Comparison of ENCODE assay signal across 14 cellular contexts in genomic region chr7:125098377-125098970, GRCh38.
DNase-seq lines count a peak whose midpoint lies in the region; ATAC-seq, FAIRE-seq and TF ChIP-seq lines count a peak whose summit lies in the region.
"Had no signal": no experiment of that assay in that cellular context is flagged by ENCODE, and none has a peak within 500 bp of the region (broad histone marks: within the 10 kb centered on the region; RNA-seq: fewer than 3 reads in every experiment).

No MANE protein-coding gene starts in this region.

- H3K27me3 ChIP-seq in adipocyte (replicated peaks; ENCODE audit: control insufficient read depth, insufficient read depth, low read length) (no peaks in the 10 kb centered on the region), small intestine (ENCODE audit: control insufficient read depth in 2 of 2, insufficient read depth in 2 of 2, low read length in 2 of 2) (no peaks in the 10 kb centered on the region), esophagus muscularis mucosa (no peaks in the 10 kb centered on the region), ascending aorta (no peaks in the 10 kb centered on the region)
- H3K27me3 ChIP-seq: right atrium auricular region had no signal

- H3K9ac ChIP-seq in adipocyte (ENCODE audit: low read length) = no peak overlapping the region

- no peak overlapping the region for H3K4me3 ChIP-seq in adipocyte (ENCODE audit: low read length)
- H3K4me3 ChIP-seq in small intestine (ENCODE audit: low read depth in 1 of 2, low read length in 2 of 2) = no peak overlapping the region
- H3K4me3 ChIP-seq in esophagus muscularis mucosa = no peak overlapping the region
- H3K4me3 ChIP-seq in ascending aorta = no peak overlapping the region
- H3K4me3 ChIP-seq: right atrium auricular region had no signal

- 82 to 100% (median 93%) methylated on average over 1 of the region's 1 CpG for WGBS in small intestine, 3 donors
- 76% methylated on average over 1 of the region's 1 CpG for WGBS in esophagus muscularis mucosa

- no peak for FAIRE-seq in small intestine (lab: Jason Lieb, UNC)

- H3K36me3 ChIP-seq in adipocyte (ENCODE audit: control insufficient read depth, insufficient read depth, low read length, severe bottlenecking) = no peaks in the 10 kb centered on the region
- H3K36me3 ChIP-seq in small intestine (ENCODE audit: control insufficient read depth in 2 of 2, insufficient read depth in 2 of 2, low read length in 2 of 2) = no peaks in the 10 kb centered on the region
- H3K36me3 ChIP-seq in esophagus muscularis mucosa = no peaks in the 10 kb centered on the region
- H3K36me3 ChIP-seq in ascending aorta = no peaks in the 10 kb centered on the region
- H3K36me3 ChIP-seq: right atrium auricular region had no signal

- ATAC-seq in GM18520 (IDR thresholded peaks at IDR 0.05; ENCODE audit: unreplicated experiment) (peak; percentile 95), GM21576 (IDR thresholded peaks at IDR 0.05; ENCODE audit: unreplicated experiment) (peak; percentile 85), HG03097 (IDR thresholded peaks at IDR 0.05; ENCODE audit: low FRiP score, unreplicated experiment) (peak; percentile 66)
- ATAC-seq: effector memory CD8-positive, alpha-beta T cell had no signal

- TF ChIP-seq CTCF in esophagus muscularis mucosa (IDR thresholded peaks at IDR 0.05) = no peak
- no peak for TF ChIP-seq CTCF in ascending aorta (IDR thresholded peaks at IDR 0.05)

- no peak for TF ChIP-seq POLR2A in esophagus muscularis mucosa (IDR thresholded peaks at IDR 0.05; ENCODE audit: low read depth)

- H3K4me1 ChIP-seq in adipocyte (ENCODE audit: control insufficient read depth, insufficient read depth, low read length) (no peaks in the 10 kb centered on the region), small intestine (ENCODE audit: control insufficient read depth in 2 of 2, insufficient read depth in 1 of 2, low read depth in 1 of 2, low read length in 1 of 2) (no peaks in the 10 kb centered on the region), esophagus muscularis mucosa (no peaks in the 10 kb centered on the region), ascending aorta (no peaks in the 10 kb centered on the region)
- H3K4me1 ChIP-seq: right atrium auricular region had no signal

- H3K27ac ChIP-seq in small intestine (ENCODE audit: low read depth in 1 of 2, low read length in 1 of 2) = no peak overlapping the region
- no peak overlapping the region for H3K27ac ChIP-seq in esophagus muscularis mucosa (replicated peaks in 1 of 4)
- H3K27ac ChIP-seq in ascending aorta = no peak overlapping the region
- H3K27ac ChIP-seq: HL-60, right atrium auricular region had no signal

- DNase-seq in adipocyte (ENCODE audit: low read depth) (peak; percentile 10), small intestine (no peak), esophagus muscularis mucosa (ENCODE audit: extremely low spot score) (no peak), ascending aorta (ENCODE audit: low spot score in 2 of 2) (no peak), HuH-7 (ENCODE audit: low spot score) (no peak)
- DNase-seq: activated CD4-positive, alpha-beta T cell treated with anti-CD3 and anti-CD28 coated beads, Interleukin-2, amount 50 U/mL, for 4 hours; effector memory CD8-positive, alpha-beta T cell; hypothalamus; midbrain had no signal

- H3K9me3 ChIP-seq in adipocyte (ENCODE audit: control insufficient read depth, low read length) = no peaks in the 10 kb centered on the region
- no peaks in the 10 kb centered on the region for H3K9me3 ChIP-seq in small intestine (ENCODE audit: control insufficient read depth, low read depth)
- H3K9me3 ChIP-seq in esophagus muscularis mucosa = no peaks in the 10 kb centered on the region
- no peaks in the 10 kb centered on the region for H3K9me3 ChIP-seq in ascending aorta
- H3K9me3 ChIP-seq: right atrium auricular region had no signal

- intact Hi-C loops in esophagus muscularis mucosa (cut with DNase I) (no loop called here), ascending aorta (cut with DNase I) (no loop called here)

- TF ChIP-seq EP300 in esophagus muscularis mucosa (IDR thresholded peaks at IDR 0.05) = no peak
